14 cellular contexts compared by ENCODE assay signal in the genomic region with DNA sequence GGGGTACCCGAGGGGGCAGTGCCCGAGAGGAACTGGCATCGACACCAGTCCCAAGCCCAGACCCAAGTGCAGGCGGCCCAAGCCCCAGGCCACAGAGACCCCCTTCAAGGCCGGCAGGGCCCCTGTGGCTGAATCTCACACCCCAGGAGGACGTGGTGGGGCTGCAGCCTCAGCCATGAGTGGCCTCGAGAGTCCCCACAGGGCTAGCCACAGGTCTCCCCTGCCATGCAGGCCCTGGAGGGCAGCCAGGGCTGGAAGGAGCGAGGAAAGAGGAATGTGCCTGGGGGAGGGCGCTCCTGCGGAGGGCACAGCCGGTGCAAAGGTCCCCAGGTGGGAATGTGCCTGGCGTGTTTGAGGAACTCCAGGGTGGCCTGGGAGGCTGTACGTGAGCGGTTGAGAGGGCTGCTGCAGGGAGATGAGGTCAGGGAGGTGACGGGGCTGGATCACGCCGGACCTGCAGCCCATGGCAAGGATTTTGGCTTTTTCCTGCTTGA.
DNase-seq lines count a peak whose midpoint lies in the region; ATAC-seq and TF ChIP-seq lines count a peak whose summit lies in the region.
"Had no signal": no experiment of that assay in that cellular context is flagged by ENCODE, and none has a peak within 500 bp of the region (broad histone marks: within the 10 kb centered on the region; RNA-seq: fewer than 3 reads in every experiment).

No MANE protein-coding gene starts in this region.

- H3K4me1 ChIP-seq in CD4-positive, CD25-positive, alpha-beta regulatory T cell (ENCODE audit: control insufficient read depth, insufficient read depth, low read length, poor library complexity, severe bottlenecking) = peaks cover 13% of the 10 kb centered on the region
- peaks cover 31% of the 10 kb centered on the region for H3K4me1 ChIP-seq in body of pancreas
- peaks cover 0 to 23% of the 10 kb centered on the region in 2 experiments; a peak in 1 of 4 replicates for H3K4me1 ChIP-seq in SK-N-SH (ENCODE audit: control insufficient read depth in 1 of 2, insufficient read depth in 2 of 2, low read depth in 1 of 2, low read length in 1 of 2)

- H3K27ac Mint-ChIP-seq in CD4-positive, CD25-positive, alpha-beta regulatory T cell = peak overlapping the region in 2 of 3 donors; percentile 65 to 71
- H3K27ac Mint-ChIP-seq: activated CD4-positive, alpha-beta memory T cell treated with anti-CD3 and anti-CD28 coated beads for 36 hours had no signal

- TF ChIP-seq RAD21 in SK-N-SH (IDR thresholded peaks at IDR 0.05; ENCODE audit: low read length) = no peak

- POLR2A ChIA-PET in SK-N-SH (lab: Yijun Ruan, JAX) = no interaction called here

- intact Hi-C loops in body of pancreas (cut with DNase I) = no loop called here

- no peak for TF ChIP-seq POLR2A in body of pancreas (IDR thresholded peaks at IDR 0.05)

- H3K4me3 Mint-ChIP-seq in CD4-positive, CD25-positive, alpha-beta regulatory T cell = no peak overlapping the region
- H3K4me3 Mint-ChIP-seq: activated CD4-positive, alpha-beta memory T cell treated with anti-CD3 and anti-CD28 coated beads for 36 hours; T-helper 2 cell treated with Interferon-gamma antibody and Interleukin-4, amounts not matched to agents 5 μg/mL and 100 μg/mL, for 36 hours had no signal

- H3K4me2 ChIP-seq in SK-N-SH = no peak overlapping the region

- no peak overlapping the region for H3K4me3 ChIP-seq in CD4-positive, CD25-positive, alpha-beta regulatory T cell (ENCODE audit: low read depth, low read length)
- H3K4me3 ChIP-seq in body of pancreas = no peak overlapping the region
- H3K4me3 ChIP-seq in SK-N-SH (ENCODE audit: low read depth in 2 of 2, low read length in 1 of 2) = no peak overlapping the region

- no peaks in the 10 kb centered on the region for H3K9me3 Mint-ChIP-seq in CD4-positive, CD25-positive, alpha-beta regulatory T cell
- H3K9me3 Mint-ChIP-seq: T-helper 2 cell treated with Interferon-gamma antibody and Interleukin-4, amounts not matched to agents 5 μg/mL and 100 μg/mL, for 36 hours had no signal

- 78 to 79% methylated on average over 13 to 14 of the region's 17 CpGs for WGBS in body of pancreas, 2 donors
- WGBS in SK-N-SH (ENCODE audit: low lambda C conversion rate) = 83% methylated on average over 16 of the region's 17 CpGs

- H3K27me3 Mint-ChIP-seq in CD4-positive, CD25-positive, alpha-beta regulatory T cell = no peaks in the 10 kb centered on the region
- H3K27me3 Mint-ChIP-seq: activated CD4-positive, alpha-beta memory T cell treated with anti-CD3 and anti-CD28 coated beads for 36 hours had no signal

- TF ChIP-seq EP300 in SK-N-SH (IDR thresholded peaks at IDR 0.05; ENCODE audit: borderline replicate concordance in 1 of 2, low read depth in 1 of 2, low read length in 1 of 2) = no peak

- no peak overlapping the region for H3K27ac ChIP-seq in CD4-positive, CD25-positive, alpha-beta regulatory T cell (ENCODE audit: insufficient read depth, low read length, poor library complexity, severe bottlenecking)
- H3K27ac ChIP-seq in body of pancreas (peak overlapping the region in 3 of 4 donors; percentile 47 to 68 (median 68)), SK-N-SH (ENCODE audit: low read depth in 2 of 2, low read length in 1 of 2) (peak overlapping the region in 1 of 2 experiments; percentile 4; a peak in 1 of 4 replicates)
- H3K27ac ChIP-seq: epithelial cell of prostate had no signal

- peaks cover 39% of the 10 kb centered on the region for H3K36me3 Mint-ChIP-seq in CD4-positive, CD25-positive, alpha-beta regulatory T cell

- peaks cover 13% of the 10 kb centered on the region for H3K36me3 ChIP-seq in CD4-positive, CD25-positive, alpha-beta regulatory T cell (ENCODE audit: control insufficient read depth, insufficient read depth, low read length)
- H3K36me3 ChIP-seq in body of pancreas (replicated peaks in 1 of 2; ENCODE audit: insufficient read depth in 1 of 2, low read depth in 2 of 2) (peaks cover 0 to 4% of the 10 kb centered on the region in 2 donors), SK-N-SH (replicated peaks in 1 of 2; ENCODE audit: control insufficient read depth in 1 of 2, insufficient read depth in 2 of 2, low read length in 1 of 2) (peaks cover 15 to 32% of the 10 kb centered on the region in 2 experiments)

- DNase-seq in CD4-positive, CD25-positive, alpha-beta regulatory T cell = no peak
- peak; percentile 15 for DNase-seq in HK-2 (ENCODE audit: unreplicated experiment)
- peak in 1 of 4 donors; percentile 53 for DNase-seq in body of pancreas
- DNase-seq in myocyte (ENCODE audit: low read depth) = peak; percentile 46
- DNase-seq in iPS-NIHi11 (ENCODE audit: low spot score) = no peak
- no peak for DNase-seq in SK-N-SH
- DNase-seq: activated CD4-positive, alpha-beta memory T cell treated with anti-CD3 and anti-CD28 coated beads for 36 hours; central memory CD4-positive, alpha-beta T cell; MM.1S; stimulated activated CD4-positive, alpha-beta T cell treated with anti-CD3 and anti-CD28 coated beads, Interleukin-4, amount 100 ng/mL, for 4 hours had no signal

- no peak overlapping the region for H2AFZ ChIP-seq in SK-N-SH (ENCODE audit: low read depth)

- H3F3A ChIP-seq in SK-N-SH (replicated peaks; ENCODE audit: insufficient read depth) = no peaks in the 10 kb centered on the region

- TF ChIP-seq CTCF in body of pancreas (IDR thresholded peaks at IDR 0.05) = no peak
- no peak for TF ChIP-seq CTCF in SK-N-SH (IDR thresholded peaks at IDR 0.05)

- H3K79me2 ChIP-seq in SK-N-SH (ENCODE audit: insufficient read depth) = peaks cover 24% of the 10 kb centered on the region; the same call in 1 of the 2 replicates

- ATAC-seq in CD4-positive, CD25-positive, alpha-beta regulatory T cell (ENCODE audit: low read depth in 2 of 2) = no peak
- peak; percentile 48 for ATAC-seq in body of pancreas
- ATAC-seq in HG02759 (IDR thresholded peaks at IDR 0.05; ENCODE audit: unreplicated experiment) = no peak
- no peak for ATAC-seq in HG03139 (IDR thresholded peaks at IDR 0.05; ENCODE audit: unreplicated experiment)

- H3K9me3 ChIP-seq in CD4-positive, CD25-positive, alpha-beta regulatory T cell (ENCODE audit: control insufficient read depth in 2 of 2, low read length in 2 of 2) = no peaks in the 10 kb centered on the region
- H3K9me3 ChIP-seq in body of pancreas = no peaks in the 10 kb centered on the region
- H3K9me3 ChIP-seq in SK-N-SH = no peaks in the 10 kb centered on the region

- no peaks in the 10 kb centered on the region for H3K9me2 ChIP-seq in SK-N-SH

- H3K27me3 ChIP-seq in CD4-positive, CD25-positive, alpha-beta regulatory T cell (ENCODE audit: control insufficient read depth, insufficient read depth, low read length) = no peaks in the 10 kb centered on the region
- no peaks in the 10 kb centered on the region for H3K27me3 ChIP-seq in body of pancreas
- H3K27me3 ChIP-seq in SK-N-SH (ENCODE audit: insufficient read depth) = no peaks in the 10 kb centered on the region

- H3K9ac ChIP-seq in SK-N-SH = no peak overlapping the region

- CTCF ChIA-PET in SK-N-SH (lab: Yijun Ruan, JAX) = interaction anchor here (0.7 to 1.3 kb wide), 2 partner anchors 24 to 290 kb away, joined by 3 read pairs; no protein-coding TSS in a partner anchor

- peaks cover 4 to 32% (median 9%) of the 10 kb centered on the region in 4 donors for H3K4me1 Mint-ChIP-seq in CD4-positive, CD25-positive, alpha-beta regulatory T cell

- peaks cover 52% of the 10 kb centered on the region for H4K20me1 ChIP-seq in SK-N-SH (ENCODE audit: insufficient read depth)

TF ChIP-seq in SK-N-SH, 30 proteins besides CTCF, POLR2A, EP300 and RAD21:
- no peak for TF ChIP-seq NFIC (IDR thresholded peaks at IDR 0.05; ENCODE audit: borderline replicate concordance)

Comparison
In these comparisons a context has a peak if more than half of its experiments do, and no peak if none do; other contexts are left out.
1. DNase-seq: peak in HK-2 (single experiment) and myocyte (single experiment); none in CD4-positive, CD25-positive, alpha-beta regulatory T cell (0 of 3), iPS-NIHi11 (single experiment) and SK-N-SH (single experiment).